Comparison of ENCODE assay signal across 1 cellular context in genomic region chr14:100116134-100116533, GRCh38.
TF ChIP-seq lines count a peak whose summit lies in the region.

No MANE protein-coding gene starts in this region.

TF ChIP-seq in Ishikawa, 13 proteins besides CTCF, POLR2A, EP300 and RAD21:
- TF ChIP-seq TCF12 (IDR thresholded peaks at IDR 0.05; ENCODE audit: low read depth): peak; percentile 68; the same call in 1 of the 2 replicates
- peak; percentile 29; the same call in 1 of the 2 replicates for TF ChIP-seq NFIC (IDR thresholded peaks at IDR 0.05)
- TF ChIP-seq FOXM1 (IDR thresholded peaks at IDR 0.05; ENCODE audit: borderline replicate concordance, low read depth): no peak
- no peak for TF ChIP-seq TEAD4 (IDR thresholded peaks at IDR 0.05)
TF ChIP-seq in Ishikawa: peak in this region for 2.
